ENCODE assay signal across 1 cellular context in the genomic region with DNA sequence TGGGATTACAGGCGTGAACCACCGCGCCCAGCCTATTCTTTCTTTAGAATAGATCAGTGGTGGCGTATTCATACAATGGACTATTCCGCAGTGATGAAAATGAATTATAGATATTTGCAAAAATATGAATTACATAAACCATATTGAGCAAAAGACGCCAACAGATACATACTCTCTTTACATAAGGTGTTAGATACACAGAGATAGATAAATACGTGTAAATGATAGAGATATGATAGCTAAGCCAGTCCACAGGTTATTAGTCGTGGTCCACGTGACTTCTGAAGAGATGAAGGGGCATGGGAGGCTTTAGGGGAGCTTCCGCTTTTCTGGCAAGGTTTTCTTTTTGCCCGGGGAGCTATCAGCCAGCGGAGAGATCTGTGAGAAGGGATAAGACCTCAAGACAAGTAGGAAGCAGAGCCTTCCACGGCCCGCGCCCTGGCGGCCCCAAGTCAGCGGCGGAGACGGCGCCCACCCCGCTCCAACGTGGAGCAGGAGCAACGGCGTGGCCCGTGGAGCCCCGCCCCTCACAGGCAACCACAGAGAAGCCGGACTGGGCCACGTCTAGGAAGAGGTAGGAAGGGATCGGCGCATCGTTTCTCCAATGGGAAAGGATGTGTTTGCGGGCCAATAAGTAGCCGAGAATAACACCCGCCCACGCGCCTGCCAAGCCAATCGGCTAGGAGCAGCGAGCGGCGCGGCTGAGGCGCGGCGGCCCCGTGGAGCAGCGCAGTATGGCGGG.
A peak's percentile ranks its signal among the peaks of the same experiment; 100 is the strongest.
TF ChIP-seq lines count a peak whose summit lies in the region.

A gene (plus strand): TSS at position 704 of the 742 bp plus-strand sequence. CDS start 31 bp downstream, at position 735.

TF ChIP-seq in HepG2, 621 proteins besides CTCF, POLR2A, EP300 and RAD21 (continued from another document and continues in another):
- TF ChIP-seq, protein P1, sequence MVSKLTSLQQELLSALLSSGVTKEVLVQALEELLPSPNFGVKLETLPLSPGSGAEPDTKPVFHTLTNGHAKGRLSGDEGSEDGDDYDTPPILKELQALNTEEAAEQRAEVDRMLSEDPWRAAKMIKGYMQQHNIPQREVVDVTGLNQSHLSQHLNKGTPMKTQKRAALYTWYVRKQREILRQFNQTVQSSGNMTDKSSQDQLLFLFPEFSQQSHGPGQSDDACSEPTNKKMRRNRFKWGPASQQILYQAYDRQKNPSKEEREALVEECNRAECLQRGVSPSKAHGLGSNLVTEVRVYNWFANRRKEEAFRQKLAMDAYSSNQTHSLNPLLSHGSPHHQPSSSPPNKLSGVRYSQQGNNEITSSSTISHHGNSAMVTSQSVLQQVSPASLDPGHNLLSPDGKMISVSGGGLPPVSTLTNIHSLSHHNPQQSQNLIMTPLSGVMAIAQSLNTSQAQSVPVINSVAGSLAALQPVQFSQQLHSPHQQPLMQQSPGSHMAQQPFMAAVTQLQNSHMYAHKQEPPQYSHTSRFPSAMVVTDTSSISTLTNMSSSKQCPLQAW (CRISPR knock-in tag; IDR thresholded peaks at IDR 0.05), result peak; percentile 60; the same call in 1 of the 2 replicates
- TF ChIP-seq ZFYVE20 (CRISPR knock-in tag; IDR thresholded peaks at IDR 0.05; ENCODE audit: borderline replicate concordance, low read depth), result no peak
- TF ChIP-seq KLF16 (CRISPR knock-in tag; IDR thresholded peaks at IDR 0.05), result 0 out of 4 replicates have a peak, but pooled peaks of 1 of the 2 experiments have one; percentile 31
- no peak for TF ChIP-seq GATA4 (IDR thresholded peaks at IDR 0.05; ENCODE audit: borderline replicate concordance, low read depth)
- TF ChIP-seq HNRNPUL1 (IDR thresholded peaks at IDR 0.05; ENCODE audit: low read depth, low read length), result no peak
- TF ChIP-seq FLYWCH1 (CRISPR knock-in tag; IDR thresholded peaks at IDR 0.05), result no peak
- TF ChIP-seq ZNF788 (CRISPR knock-in tag; IDR thresholded peaks at IDR 0.05; ENCODE audit: borderline replicate concordance), result peak; percentile 55; the same call in 1 of the 2 replicates
- TF ChIP-seq RBM22 (optimal IDR thresholded peaks at IDR 0.05; ENCODE audit: low read length), result no peak
- TF ChIP-seq, protein P2, sequence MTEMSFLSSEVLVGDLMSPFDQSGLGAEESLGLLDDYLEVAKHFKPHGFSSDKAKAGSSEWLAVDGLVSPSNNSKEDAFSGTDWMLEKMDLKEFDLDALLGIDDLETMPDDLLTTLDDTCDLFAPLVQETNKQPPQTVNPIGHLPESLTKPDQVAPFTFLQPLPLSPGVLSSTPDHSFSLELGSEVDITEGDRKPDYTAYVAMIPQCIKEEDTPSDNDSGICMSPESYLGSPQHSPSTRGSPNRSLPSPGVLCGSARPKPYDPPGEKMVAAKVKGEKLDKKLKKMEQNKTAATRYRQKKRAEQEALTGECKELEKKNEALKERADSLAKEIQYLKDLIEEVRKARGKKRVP (CRISPR knock-in tag; IDR thresholded peaks at IDR 0.05), result 0 out of 4 replicates have a peak, but pooled peaks of 1 of the 2 experiments have one; percentile 51
- TF ChIP-seq HDAC2 (CRISPR knock-in tag; IDR thresholded peaks at IDR 0.05), result no peak
- TF ChIP-seq, protein P3, sequence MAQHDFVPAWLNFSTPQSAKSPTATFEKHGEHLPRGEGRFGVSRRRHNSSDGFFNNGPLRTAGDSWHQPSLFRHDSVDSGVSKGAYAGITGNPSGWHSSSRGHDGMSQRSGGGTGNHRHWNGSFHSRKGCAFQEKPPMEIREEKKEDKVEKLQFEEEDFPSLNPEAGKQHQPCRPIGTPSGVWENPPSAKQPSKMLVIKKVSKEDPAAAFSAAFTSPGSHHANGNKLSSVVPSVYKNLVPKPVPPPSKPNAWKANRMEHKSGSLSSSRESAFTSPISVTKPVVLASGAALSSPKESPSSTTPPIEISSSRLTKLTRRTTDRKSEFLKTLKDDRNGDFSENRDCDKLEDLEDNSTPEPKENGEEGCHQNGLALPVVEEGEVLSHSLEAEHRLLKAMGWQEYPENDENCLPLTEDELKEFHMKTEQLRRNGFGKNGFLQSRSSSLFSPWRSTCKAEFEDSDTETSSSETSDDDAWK (CRISPR knock-in tag; IDR thresholded peaks at IDR 0.05), result no peak
- TF ChIP-seq CEBPB (IDR thresholded peaks at IDR 0.05; ENCODE audit: borderline replicate concordance, low read depth, low read length), result no peak
- no peak for TF ChIP-seq RARG (CRISPR knock-in tag; IDR thresholded peaks at IDR 0.05; ENCODE audit: low read depth)
- peak; percentile 53; the same call in 1 of the 2 replicates for TF ChIP-seq MEF2D (CRISPR knock-in tag; IDR thresholded peaks at IDR 0.05)
- TF ChIP-seq, protein P4, sequence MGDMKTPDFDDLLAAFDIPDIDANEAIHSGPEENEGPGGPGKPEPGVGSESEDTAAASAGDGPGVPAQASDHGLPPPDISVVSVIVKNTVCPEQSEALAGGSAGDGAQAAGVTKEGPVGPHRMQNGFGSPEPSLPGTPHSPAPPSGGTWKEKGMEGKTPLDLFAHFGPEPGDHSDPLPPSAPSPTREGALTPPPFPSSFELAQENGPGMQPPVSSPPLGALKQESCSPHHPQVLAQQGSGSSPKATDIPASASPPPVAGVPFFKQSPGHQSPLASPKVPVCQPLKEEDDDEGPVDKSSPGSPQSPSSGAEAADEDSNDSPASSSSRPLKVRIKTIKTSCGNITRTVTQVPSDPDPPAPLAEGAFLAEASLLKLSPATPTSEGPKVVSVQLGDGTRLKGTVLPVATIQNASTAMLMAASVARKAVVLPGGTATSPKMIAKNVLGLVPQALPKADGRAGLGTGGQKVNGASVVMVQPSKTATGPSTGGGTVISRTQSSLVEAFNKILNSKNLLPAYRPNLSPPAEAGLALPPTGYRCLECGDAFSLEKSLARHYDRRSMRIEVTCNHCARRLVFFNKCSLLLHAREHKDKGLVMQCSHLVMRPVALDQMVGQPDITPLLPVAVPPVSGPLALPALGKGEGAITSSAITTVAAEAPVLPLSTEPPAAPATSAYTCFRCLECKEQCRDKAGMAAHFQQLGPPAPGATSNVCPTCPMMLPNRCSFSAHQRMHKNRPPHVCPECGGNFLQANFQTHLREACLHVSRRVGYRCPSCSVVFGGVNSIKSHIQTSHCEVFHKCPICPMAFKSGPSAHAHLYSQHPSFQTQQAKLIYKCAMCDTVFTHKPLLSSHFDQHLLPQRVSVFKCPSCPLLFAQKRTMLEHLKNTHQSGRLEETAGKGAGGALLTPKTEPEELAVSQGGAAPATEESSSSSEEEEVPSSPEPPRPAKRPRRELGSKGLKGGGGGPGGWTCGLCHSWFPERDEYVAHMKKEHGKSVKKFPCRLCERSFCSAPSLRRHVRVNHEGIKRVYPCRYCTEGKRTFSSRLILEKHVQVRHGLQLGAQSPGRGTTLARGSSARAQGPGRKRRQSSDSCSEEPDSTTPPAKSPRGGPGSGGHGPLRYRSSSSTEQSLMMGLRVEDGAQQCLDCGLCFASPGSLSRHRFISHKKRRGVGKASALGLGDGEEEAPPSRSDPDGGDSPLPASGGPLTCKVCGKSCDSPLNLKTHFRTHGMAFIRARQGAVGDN (CRISPR knock-in tag; IDR thresholded peaks at IDR 0.05), result peak; percentile 87
- TF ChIP-seq MXD4 (CRISPR knock-in tag; IDR thresholded peaks at IDR 0.05), result peak; percentile 94
- TF ChIP-seq, protein P5, sequence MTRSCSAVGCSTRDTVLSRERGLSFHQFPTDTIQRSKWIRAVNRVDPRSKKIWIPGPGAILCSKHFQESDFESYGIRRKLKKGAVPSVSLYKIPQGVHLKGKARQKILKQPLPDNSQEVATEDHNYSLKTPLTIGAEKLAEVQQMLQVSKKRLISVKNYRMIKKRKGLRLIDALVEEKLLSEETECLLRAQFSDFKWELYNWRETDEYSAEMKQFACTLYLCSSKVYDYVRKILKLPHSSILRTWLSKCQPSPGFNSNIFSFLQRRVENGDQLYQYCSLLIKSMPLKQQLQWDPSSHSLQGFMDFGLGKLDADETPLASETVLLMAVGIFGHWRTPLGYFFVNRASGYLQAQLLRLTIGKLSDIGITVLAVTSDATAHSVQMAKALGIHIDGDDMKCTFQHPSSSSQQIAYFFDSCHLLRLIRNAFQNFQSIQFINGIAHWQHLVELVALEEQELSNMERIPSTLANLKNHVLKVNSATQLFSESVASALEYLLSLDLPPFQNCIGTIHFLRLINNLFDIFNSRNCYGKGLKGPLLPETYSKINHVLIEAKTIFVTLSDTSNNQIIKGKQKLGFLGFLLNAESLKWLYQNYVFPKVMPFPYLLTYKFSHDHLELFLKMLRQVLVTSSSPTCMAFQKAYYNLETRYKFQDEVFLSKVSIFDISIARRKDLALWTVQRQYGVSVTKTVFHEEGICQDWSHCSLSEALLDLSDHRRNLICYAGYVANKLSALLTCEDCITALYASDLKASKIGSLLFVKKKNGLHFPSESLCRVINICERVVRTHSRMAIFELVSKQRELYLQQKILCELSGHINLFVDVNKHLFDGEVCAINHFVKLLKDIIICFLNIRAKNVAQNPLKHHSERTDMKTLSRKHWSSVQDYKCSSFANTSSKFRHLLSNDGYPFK (CRISPR knock-in tag; IDR thresholded peaks at IDR 0.05; ENCODE audit: borderline replicate concordance), result peak; percentile 45; the same call in 1 of the 2 replicates
- TF ChIP-seq FOSL2 (CRISPR knock-in tag; IDR thresholded peaks at IDR 0.05), result 0 out of 2 replicates have a peak, but pooled peaks have one; percentile 17
- TF ChIP-seq, protein P6, sequence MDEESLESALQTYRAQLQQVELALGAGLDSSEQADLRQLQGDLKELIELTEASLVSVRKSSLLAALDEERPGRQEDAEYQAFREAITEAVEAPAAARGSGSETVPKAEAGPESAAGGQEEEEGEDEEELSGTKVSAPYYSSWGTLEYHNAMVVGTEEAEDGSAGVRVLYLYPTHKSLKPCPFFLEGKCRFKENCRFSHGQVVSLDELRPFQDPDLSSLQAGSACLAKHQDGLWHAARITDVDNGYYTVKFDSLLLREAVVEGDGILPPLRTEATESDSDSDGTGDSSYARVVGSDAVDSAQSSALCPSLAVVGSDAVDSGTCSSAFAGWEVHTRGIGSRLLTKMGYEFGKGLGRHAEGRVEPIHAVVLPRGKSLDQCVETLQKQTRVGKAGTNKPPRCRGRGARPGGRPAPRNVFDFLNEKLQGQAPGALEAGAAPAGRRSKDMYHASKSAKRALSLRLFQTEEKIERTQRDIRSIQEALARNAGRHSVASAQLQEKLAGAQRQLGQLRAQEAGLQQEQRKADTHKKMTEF (CRISPR knock-in tag; IDR thresholded peaks at IDR 0.05), result peak; percentile 71; the same call in 1 of the 2 replicates
- no peak for TF ChIP-seq ZNF678 (CRISPR knock-in tag; IDR thresholded peaks at IDR 0.05)
- no peak for TF ChIP-seq MAFG (CRISPR knock-in tag; IDR thresholded peaks at IDR 0.05)
- no peak for TF ChIP-seq MED13 (CRISPR knock-in tag; IDR thresholded peaks at IDR 0.05)
- TF ChIP-seq SNAPC2 (CRISPR knock-in tag; IDR thresholded peaks at IDR 0.05), result no peak
- no peak for TF ChIP-seq KLF15 (CRISPR knock-in tag; IDR thresholded peaks at IDR 0.05; ENCODE audit: borderline replicate concordance)
- TF ChIP-seq ZSCAN30 (CRISPR knock-in tag; IDR thresholded peaks at IDR 0.05), result no peak
- TF ChIP-seq, protein P7, sequence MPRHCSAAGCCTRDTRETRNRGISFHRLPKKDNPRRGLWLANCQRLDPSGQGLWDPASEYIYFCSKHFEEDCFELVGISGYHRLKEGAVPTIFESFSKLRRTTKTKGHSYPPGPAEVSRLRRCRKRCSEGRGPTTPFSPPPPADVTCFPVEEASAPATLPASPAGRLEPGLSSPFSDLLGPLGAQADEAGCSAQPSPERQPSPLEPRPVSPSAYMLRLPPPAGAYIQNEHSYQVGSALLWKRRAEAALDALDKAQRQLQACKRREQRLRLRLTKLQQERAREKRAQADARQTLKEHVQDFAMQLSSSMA (CRISPR knock-in tag; IDR thresholded peaks at IDR 0.05), result no peak
- TF ChIP-seq FOXK1 (CRISPR knock-in tag; IDR thresholded peaks at IDR 0.05; ENCODE audit: borderline replicate concordance, low read depth), result peak; percentile 44; the same call in 1 of the 2 replicates
- no peak for TF ChIP-seq ZBTB8A (CRISPR knock-in tag; IDR thresholded peaks at IDR 0.05; ENCODE audit: borderline replicate concordance, low read depth)
- TF ChIP-seq ZFP90 (CRISPR knock-in tag; IDR thresholded peaks at IDR 0.05; ENCODE audit: borderline replicate concordance), result no peak
- no peak for TF ChIP-seq DNMT1 (CRISPR knock-in tag; IDR thresholded peaks at IDR 0.05)
- TF ChIP-seq ZSCAN9 (CRISPR knock-in tag; IDR thresholded peaks at IDR 0.05; ENCODE audit: borderline replicate concordance), result no peak
- no peak for TF ChIP-seq SETDB1 (CRISPR knock-in tag; IDR thresholded peaks at IDR 0.05; ENCODE audit: borderline replicate concordance)
- no peak for TF ChIP-seq YY1 (IDR thresholded peaks at IDR 0.05; ENCODE audit: insufficient read depth, insufficient replicate concordance, low read depth, low read length)
- TF ChIP-seq, protein P8, sequence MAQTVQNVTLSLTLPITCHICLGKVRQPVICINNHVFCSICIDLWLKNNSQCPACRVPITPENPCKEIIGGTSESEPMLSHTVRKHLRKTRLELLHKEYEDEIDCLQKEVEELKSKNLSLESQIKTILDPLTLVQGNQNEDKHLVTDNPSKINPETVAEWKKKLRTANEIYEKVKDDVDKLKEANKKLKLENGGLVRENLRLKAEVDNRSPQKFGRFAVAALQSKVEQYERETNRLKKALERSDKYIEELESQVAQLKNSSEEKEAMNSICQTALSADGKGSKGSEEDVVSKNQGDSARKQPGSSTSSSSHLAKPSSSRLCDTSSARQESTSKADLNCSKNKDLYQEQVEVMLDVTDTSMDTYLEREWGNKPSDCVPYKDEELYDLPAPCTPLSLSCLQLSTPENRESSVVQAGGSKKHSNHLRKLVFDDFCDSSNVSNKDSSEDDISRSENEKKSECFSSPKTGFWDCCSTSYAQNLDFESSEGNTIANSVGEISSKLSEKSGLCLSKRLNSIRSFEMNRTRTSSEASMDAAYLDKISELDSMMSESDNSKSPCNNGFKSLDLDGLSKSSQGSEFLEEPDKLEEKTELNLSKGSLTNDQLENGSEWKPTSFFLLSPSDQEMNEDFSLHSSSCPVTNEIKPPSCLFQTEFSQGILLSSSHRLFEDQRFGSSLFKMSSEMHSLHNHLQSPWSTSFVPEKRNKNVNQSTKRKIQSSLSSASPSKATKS (CRISPR knock-in tag; IDR thresholded peaks at IDR 0.05), result no peak
- TF ChIP-seq CBFB (CRISPR knock-in tag; IDR thresholded peaks at IDR 0.05), result no peak
